Comparison of ENCODE assay signal across 7 cellular contexts in genomic region chr5:138331449-138332368, GRCh38.
DNase-seq lines count a peak whose midpoint lies in the region; ATAC-seq lines count a peak whose summit lies in the region.

CDC25C (minus strand) TSS chr5:138331804; CDS start chr5:138331180, 624 bp downstream.

- DNase-seq in NCI-H2029 (lab: John Stamatoyannopoulos, UW) = peak; percentile 99
- DNase-seq in T-helper 22 cell (ENCODE audit: low read depth) = peak; percentile 96
- peak; percentile 100 for DNase-seq in astrocyte of the hippocampus (ENCODE audit: low read depth, low spot score)
- DNase-seq in hepatic stellate cell (ENCODE audit: low spot score) = peak; percentile 97

- no peaks in the 10 kb centered on the region for H3K36me3 ChIP-seq in rectal smooth muscle tissue (ENCODE audit: control insufficient read depth, insufficient read depth, low read length)

- no peak within 1 kb of the TSS for H3K9ac ChIP-seq in rectal smooth muscle tissue (ENCODE audit: low read length)

- no peaks in the 10 kb centered on the region for H3K27me3 ChIP-seq in rectal smooth muscle tissue (ENCODE audit: control insufficient read depth, insufficient read depth, low read length)

- H3K4me1 ChIP-seq in rectal smooth muscle tissue (ENCODE audit: control insufficient read depth, insufficient read depth, low read length) = peaks cover 6% of the 10 kb centered on the region

- H3K27ac ChIP-seq in rectal smooth muscle tissue (ENCODE audit: low read depth, low read length) = peak within 1 kb of the TSS; percentile 14

- peak; percentile 92 for ATAC-seq in GM18508 (IDR thresholded peaks at IDR 0.05; ENCODE audit: insufficient read depth, unreplicated experiment)
- peak; percentile 100 for ATAC-seq in HG02981 (IDR thresholded peaks at IDR 0.05; ENCODE audit: unreplicated experiment)

- H3K4me3 ChIP-seq in rectal smooth muscle tissue (ENCODE audit: low read length) = peak within 1 kb of the TSS; percentile 75

Comparison
In these comparisons a context has a peak if more than half of its experiments do, and no peak if none do; other contexts are left out.
1. Peak in every context shown above with its lines: DNase-seq, ATAC-seq, H3K4me3 ChIP-seq and H3K27ac ChIP-seq.